ENCODE assay signal across 1 cellular context in genomic region chr2:207337234-207338219, GRCh38.
TF ChIP-seq lines count a peak whose summit lies in the region.

No MANE protein-coding gene starts in this region.

TF ChIP-seq in GM12878, 131 proteins besides CTCF, POLR2A, EP300 and RAD21 (continued from another document):
- 0 out of 2 replicates have a peak, but pooled peaks have one; percentile 25 for TF ChIP-seq ZNF592 (IDR thresholded peaks at IDR 0.05)
- TF ChIP-seq CREM (IDR thresholded peaks at IDR 0.05; ENCODE audit: low read depth) = peak; percentile 33
- 0 out of 2 replicates have a peak, but pooled peaks have one; percentile 20 for TF ChIP-seq CHD2 (IDR thresholded peaks at IDR 0.05; ENCODE audit: borderline replicate concordance, low read depth, low read length)
- peak; percentile 28; the same call in 1 of the 2 replicates for TF ChIP-seq BCL11A (IDR thresholded peaks at IDR 0.05; ENCODE audit: low read depth, low read length)
- no peak for TF ChIP-seq SUPT20H (IDR thresholded peaks at IDR 0.05; ENCODE audit: borderline replicate concordance, control insufficient read depth, low read depth, low read length)
- peak; percentile 41; the same call in 1 of the 2 replicates for TF ChIP-seq ATF7 (IDR thresholded peaks at IDR 0.05; ENCODE audit: low read depth)
- no peak for TF ChIP-seq TBL1XR1 (IDR thresholded peaks at IDR 0.05; ENCODE audit: low read depth, low read length)
- 0 out of 2 replicates have a peak, but pooled peaks have one; percentile 6 for TF ChIP-seq TCF3 (IDR thresholded peaks at IDR 0.05; ENCODE audit: borderline replicate concordance, insufficient read depth, low read depth, low read length)
- peak; percentile 54; the same call in 1 of the 2 replicates for TF ChIP-seq ZNF217 (IDR thresholded peaks at IDR 0.05)
- TF ChIP-seq NFIC (IDR thresholded peaks at IDR 0.05; ENCODE audit: low read depth, low read length) = peak; percentile 28; the same call in 1 of the 2 replicates
- TF ChIP-seq HDAC2 (IDR thresholded peaks at IDR 0.05) = no peak
- no peak for TF ChIP-seq SRF (IDR thresholded peaks at IDR 0.05; ENCODE audit: low read depth in 2 of 2, low read length in 2 of 2)
- 0 out of 2 replicates have a peak, but pooled peaks have one; percentile 42 for TF ChIP-seq ZNF687 (IDR thresholded peaks at IDR 0.05)
- peak; percentile 25; the same call in 1 of the 2 replicates for TF ChIP-seq RCOR1 (conservative IDR thresholded peaks at IDR 0.05; ENCODE audit: low read depth, low read length)
- TF ChIP-seq PML (IDR thresholded peaks at IDR 0.05; ENCODE audit: low read length) = 0 out of 2 replicates have a peak, but pooled peaks have one; percentile 34
- no peak for TF ChIP-seq BHLHE40 (IDR thresholded peaks at IDR 0.05; ENCODE audit: borderline replicate concordance in 1 of 2, low read depth in 2 of 2, low read length in 1 of 2)
- peak; percentile 28 to 51; a peak in 2 of 4 replicates for TF ChIP-seq IKZF2 (IDR thresholded peaks at IDR 0.05)
- peak; percentile 59; the same call in 1 of the 2 replicates for TF ChIP-seq RELB (IDR thresholded peaks at IDR 0.05; ENCODE audit: low read depth)
